Comparison of ENCODE assay signal across 16 cellular contexts in genomic region chr10:30737931-30738391, GRCh38.
DNase-seq lines count a peak whose midpoint lies in the region; ATAC-seq and TF ChIP-seq lines count a peak whose summit lies in the region.
"Had no signal": no experiment of that assay in that cellular context is flagged by ENCODE, and none has a peak within 500 bp of the region (broad histone marks: within the 10 kb centered on the region; RNA-seq: fewer than 3 reads in every experiment).

No MANE protein-coding gene starts in this region.

- no peaks in the 10 kb centered on the region for H3K36me3 Mint-ChIP-seq in activated T-helper 17 cell treated with anti-CD3 and anti-CD28 coated beads, Interleukin-2, amount 50 U/mL, for 72 hours (ENCODE audit: low read depth)
- H3K36me3 Mint-ChIP-seq: activated CD4-positive, alpha-beta memory T cell treated with anti-CD3 and anti-CD28 coated beads for 36 hours had no signal

- no peak overlapping the region for H2AFZ ChIP-seq in smooth muscle cell (ENCODE audit: low read depth)
- H2AFZ ChIP-seq: hepatocyte had no signal

- peaks cover 16% of the 10 kb centered on the region for H3K4me1 Mint-ChIP-seq in activated T-helper 17 cell treated with anti-CD3 and anti-CD28 coated beads, Interleukin-2, amount 50 U/mL, for 72 hours

- no peak overlapping the region for H3K4me3 ChIP-seq in smooth muscle cell
- H3K4me3 ChIP-seq: dorsolateral prefrontal cortex, hepatocyte, skin epidermis had no signal

- no peak overlapping the region for H3K9ac ChIP-seq in smooth muscle cell (ENCODE audit: low read depth)

- H3F3A ChIP-seq in smooth muscle cell (ENCODE audit: low read depth): no peaks in the 10 kb centered on the region

- ATAC-seq in GM18502 (IDR thresholded peaks at IDR 0.05; ENCODE audit: poor library complexity, unreplicated experiment) (peak; percentile 48), GM21723 (IDR thresholded peaks at IDR 0.05; ENCODE audit: unreplicated experiment) (peak; percentile 44), GM21825 (IDR thresholded peaks at IDR 0.05; ENCODE audit: unreplicated experiment) (no peak)
- peak; percentile 47 for ATAC-seq in activated T-helper 17 cell treated with anti-CD3 and anti-CD28 coated beads, Interleukin-2, amount 50 U/mL, for 72 hours (replicated peaks)

- no peaks in the 10 kb centered on the region for H3K4me1 ChIP-seq in smooth muscle cell (ENCODE audit: low read depth)

- H3K4me2 ChIP-seq in smooth muscle cell: no peak overlapping the region
- H3K4me2 ChIP-seq: hepatocyte had no signal

- no peaks in the 10 kb centered on the region for H3K79me2 ChIP-seq in smooth muscle cell (ENCODE audit: low read depth)
- H3K79me2 ChIP-seq: hepatocyte had no signal

- H3K9me3 ChIP-seq in smooth muscle cell (replicated peaks; ENCODE audit: low read depth): no peaks in the 10 kb centered on the region

- no peaks in the 10 kb centered on the region for H4K20me1 ChIP-seq in smooth muscle cell (ENCODE audit: low read depth)

- H3K4me3 Mint-ChIP-seq in activated T-helper 17 cell treated with anti-CD3 and anti-CD28 coated beads, Interleukin-2, amount 50 U/mL, for 72 hours: no peak overlapping the region
- H3K4me3 Mint-ChIP-seq: activated CD4-positive, alpha-beta memory T cell treated with anti-CD3 and anti-CD28 coated beads for 36 hours had no signal

- no peak for DNase-seq in smooth muscle cell (lab: John Stamatoyannopoulos, UW; ENCODE audit: unreplicated experiment)
- no peak for DNase-seq in NOMO-1 treated with dmso at 0.1 percent for 144 hours (lab: John Stamatoyannopoulos, UW; ENCODE audit: unreplicated experiment)
- no peak for DNase-seq in NCI-H146 treated with DMSO at 0.1 percent for 48 hours (lab: John Stamatoyannopoulos, UW; ENCODE audit: unreplicated experiment)
- DNase-seq in HT-29 (ENCODE audit: low spot score): no peak
- DNase-seq: activated CD4-positive, alpha-beta memory T cell treated with anti-CD3 and anti-CD28 coated beads for 36 hours; activated effector memory CD4-positive, alpha-beta T cell treated with Interleukin-2 at 50 U/mL for 16 hours; DND-41; dorsolateral prefrontal cortex; NCI-H1436 treated with DMSO at 0.1 percent for 48 hours; occipital lobe had no signal

- H3K27me3 ChIP-seq in smooth muscle cell (ENCODE audit: low read depth): no peaks in the 10 kb centered on the region
- H3K27me3 ChIP-seq: dorsolateral prefrontal cortex, hepatocyte had no signal

- TF ChIP-seq CTCF in smooth muscle cell (IDR thresholded peaks at IDR 0.05; ENCODE audit: borderline replicate concordance, insufficient read depth, poor library complexity, severe bottlenecking): no peak

- H3K27ac Mint-ChIP-seq in activated T-helper 17 cell treated with anti-CD3 and anti-CD28 coated beads, Interleukin-2, amount 50 U/mL, for 72 hours: peak overlapping the region; percentile 22
- H3K27ac Mint-ChIP-seq: activated CD4-positive, alpha-beta memory T cell treated with anti-CD3 and anti-CD28 coated beads for 36 hours had no signal

- no peaks in the 10 kb centered on the region for H3K9me3 Mint-ChIP-seq in activated T-helper 17 cell treated with anti-CD3 and anti-CD28 coated beads, Interleukin-2, amount 50 U/mL, for 72 hours
- H3K9me3 Mint-ChIP-seq: activated CD4-positive, alpha-beta memory T cell treated with anti-CD3 and anti-CD28 coated beads for 36 hours had no signal

- no peaks in the 10 kb centered on the region for H3K36me3 ChIP-seq in smooth muscle cell (ENCODE audit: low read depth)

- H3K27me3 Mint-ChIP-seq in activated T-helper 17 cell treated with anti-CD3 and anti-CD28 coated beads, Interleukin-2, amount 50 U/mL, for 72 hours: peaks cover 11% of the 10 kb centered on the region

- peak overlapping the region; percentile 86 for H3K27ac ChIP-seq in smooth muscle cell (ENCODE audit: low read depth)
- H3K27ac ChIP-seq: dorsolateral prefrontal cortex had no signal

- 79% methylated on average over 11 of the region's 11 CpGs for WGBS in smooth muscle cell (ENCODE audit: low lambda C conversion rate)
